In genomic region chr6:128302942-128303341, GRCh38 we compare ENCODE assay signal across 5 cellular contexts.
"Had no signal": no experiment of that assay in that cellular context is flagged by ENCODE, and none has a peak within 500 bp of the region (broad histone marks: within the 10 kb centered on the region; RNA-seq: fewer than 3 reads in every experiment).

No MANE protein-coding gene starts in this region.

- H3K36me3 Mint-ChIP-seq: IgD-negative memory B cell had no signal

- DNase-seq: GOT3, H7, HFFc6 had no signal

- H3K4me3 Mint-ChIP-seq: HFFc6, IgD-negative memory B cell had no signal

- H3K4me3 ChIP-seq: HAP-1 had no signal

- H3K27ac Mint-ChIP-seq: HFFc6, IgD-negative memory B cell had no signal
